In genomic region chr15:90114451-90114901, GRCh38 we compare ENCODE assay signal across 21 cellular contexts. TPM values are rescaled to one million over a fixed set of nuclear protein-coding genes. Genes with fewer than 3 reads are reported as not detected.
A peak's percentile ranks its signal among the peaks of the same experiment; 100 is the strongest.
DNase-seq lines count a peak whose midpoint lies in the region; ATAC-seq, FAIRE-seq and TF ChIP-seq lines count a peak whose summit lies in the region.
"Had no signal": no experiment of that assay in that cellular context is flagged by ENCODE, and none has a peak within 500 bp of the region (broad histone marks: within the 10 kb centered on the region; RNA-seq: fewer than 3 reads in every experiment).

No MANE protein-coding gene starts in this region.

- 5% methylated on average over 2 of the region's 2 CpGs for WGBS in K562 (ENCODE audit: insufficient coverage, low coverage, missing lambda C conversion rate)
- 86% methylated on average over 2 of the region's 2 CpGs for WGBS in smooth muscle cell (ENCODE audit: low lambda C conversion rate)

- FAIRE-seq in K562 (lab: Jason Lieb, UNC) = no peak
- no peak for FAIRE-seq in frontal cortex (lab: Jason Lieb, UNC)
- FAIRE-seq: GM19239 had no signal

- H3K27me3 ChIP-seq in right atrium auricular region = no peaks in the 10 kb centered on the region
- H3K27me3 ChIP-seq in K562 (ENCODE audit: control insufficient read depth in 2 of 2, insufficient read depth in 2 of 2, low read length in 2 of 2) = no peaks in the 10 kb centered on the region
- peaks cover under 1% of the 10 kb centered on the region for H3K27me3 ChIP-seq in smooth muscle cell (ENCODE audit: low read depth)

- H3K4me2 ChIP-seq in K562 (ENCODE audit: insufficient read depth, low read length) (no peak overlapping the region), smooth muscle cell (no peak overlapping the region)

- H3K36me3 ChIP-seq in right atrium auricular region = no peaks in the 10 kb centered on the region
- no peaks in the 10 kb centered on the region for H3K36me3 ChIP-seq in K562 (ENCODE audit: control insufficient read depth, insufficient read depth, low read length)
- no peaks in the 10 kb centered on the region for H3K36me3 ChIP-seq in smooth muscle cell (ENCODE audit: low read depth)

- H3K9me1 ChIP-seq in K562 (ENCODE audit: control insufficient read depth, insufficient read depth, low read length) = no peaks in the 10 kb centered on the region

- CTCF ChIA-PET in K562 (lab: Yijun Ruan, JAX; ENCODE audit: low intra/inter-chr PET ratio) = no interaction called here

- no peak overlapping the region for H3K27ac ChIP-seq in right atrium auricular region
- H3K27ac ChIP-seq in K562 (ENCODE audit: extremely low read depth, low read depth, low read length) = no peak overlapping the region
- H3K27ac ChIP-seq in smooth muscle cell (ENCODE audit: low read depth) = no peak overlapping the region
- H3K27ac ChIP-seq: 22Rv1 had no signal

- TF ChIP-seq EP300 in K562 (IDR thresholded peaks at IDR 0.05; ENCODE audit: low read length) = peak; percentile 13; the same call in 1 of the 2 replicates

- TF ChIP-seq CTCF in right atrium auricular region (IDR thresholded peaks at IDR 0.05) = no peak
- TF ChIP-seq CTCF in K562 (IDR thresholded peaks at IDR 0.05 in 2 of 3, conservative IDR thresholded peaks at IDR 0.05 in 1 of 3; ENCODE audit: insufficient read depth in 2 of 3, low read depth in 1 of 3, low read length in 3 of 3) = no peak
- TF ChIP-seq CTCF in smooth muscle cell (IDR thresholded peaks at IDR 0.05; ENCODE audit: borderline replicate concordance, insufficient read depth, poor library complexity, severe bottlenecking) = no peak

- H2AFZ ChIP-seq in K562 (ENCODE audit: low read depth, low read length) = no peak overlapping the region
- no peak overlapping the region for H2AFZ ChIP-seq in smooth muscle cell (ENCODE audit: low read depth)

- BruUV-seq in K562 (replicated peaks; lab: Mats Ljungman, UMichigan) = no TSS peak

- no peaks in the 10 kb centered on the region for H4K20me1 ChIP-seq in K562 (replicated peaks; ENCODE audit: control insufficient read depth, insufficient read depth, low read length)
- no peaks in the 10 kb centered on the region for H4K20me1 ChIP-seq in smooth muscle cell (ENCODE audit: low read depth)

- H3K79me2 ChIP-seq in K562 (ENCODE audit: control insufficient read depth, insufficient read depth, low read length) = no peaks in the 10 kb centered on the region
- no peaks in the 10 kb centered on the region for H3K79me2 ChIP-seq in smooth muscle cell (ENCODE audit: low read depth)

- no peak overlapping the region for H3K4me3 ChIP-seq in right atrium auricular region
- H3K4me3 ChIP-seq in K562 = no peak overlapping the region
- H3K4me3 ChIP-seq in smooth muscle cell = no peak overlapping the region

- POLR2A ChIA-PET in K562 (lab: Yijun Ruan, JAX) = interaction anchor here (0.7 to 1.0 kb wide), 3 partner anchors 12 to 537 kb away, joined by 3 to 4 read pairs (median 3); partner anchors contain the start of gene IDH2

- in situ Hi-C loops in K562 (cut with MboI) = no loop called here

- no peak for TF ChIP-seq RAD21 in K562 (CRISPR knock-in tag; conservative IDR thresholded peaks at IDR 0.05 in 1 of 2, IDR thresholded peaks at IDR 0.05 in 1 of 2)

- H3F3A ChIP-seq in smooth muscle cell (ENCODE audit: low read depth) = no peaks in the 10 kb centered on the region

- DNase-seq in cardiac septum (ENCODE audit: low spot score) (peak; percentile 12), right atrium auricular region (ENCODE audit: low spot score) (no peak), K562 (ENCODE audit: extremely low read depth in 1 of 4, low spot score in 3 of 4) (peak in 1 of 4 experiments; percentile 31), mesenteric fat pad (ENCODE audit: low spot score) (peak; percentile 0), AML-193 (lab: John Stamatoyannopoulos, UW) (no peak), frontal cortex (ENCODE audit: low spot score in 2 of 2) (no peak), nucleus accumbens (lab: John Stamatoyannopoulos, UW) (no peak), smooth muscle cell (lab: John Stamatoyannopoulos, UW; ENCODE audit: unreplicated experiment) (no peak)
- DNase-seq: DMS 273 treated with DMSO at 0.1 percent for 48 hours, GF-D8, GOT3, KG1, NCI-H1417 treated with DMSO at 0.1 percent for 48 hours, NCI-H187 treated with DMSO at 0.1 percent for 48 hours, NCI-H2227 treated with DMSO at 0.1 percent for 48 hours, NCI-H510A treated with DMSO at 0.1 percent for 48 hours, NCI-H82, RPMI8226, SIG-M5 had no signal

- H3K9me3 ChIP-seq in right atrium auricular region (peaks cover 0 to 17% of the 10 kb centered on the region in 2 donors), K562 (replicated peaks; ENCODE audit: control insufficient read depth, insufficient read depth, low read depth, low read length) (peaks cover 12% of the 10 kb centered on the region), smooth muscle cell (replicated peaks; ENCODE audit: low read depth) (peaks cover 5% of the 10 kb centered on the region)

- intact Hi-C loops in cardiac septum (cut with DNase I) = no loop called here
- intact Hi-C loops in K562 (cut with micrococcal nuclease) = no loop called here

- ATAC-seq in K562 = no peak

- no peak overlapping the region for H3K9ac ChIP-seq in K562 (ENCODE audit: insufficient read depth in 1 of 2, low read depth in 2 of 2, low read length in 2 of 2)
- no peak overlapping the region for H3K9ac ChIP-seq in smooth muscle cell (ENCODE audit: low read depth)

- TF ChIP-seq POLR2A in K562 (conservative IDR thresholded peaks at IDR 0.05) = no peak

- H3K4me1 ChIP-seq in right atrium auricular region (no peaks in the 10 kb centered on the region), K562 (replicated peaks in 1 of 2; ENCODE audit: control insufficient read depth in 2 of 2, insufficient read depth in 2 of 2, low read length in 2 of 2) (no peaks in the 10 kb centered on the region), smooth muscle cell (ENCODE audit: low read depth) (no peaks in the 10 kb centered on the region)

TF ChIP-seq in K562, 482 proteins besides CTCF, POLR2A, EP300 and RAD21 (continues in another document):
- TF ChIP-seq TBL1XR1 (IDR thresholded peaks at IDR 0.05; ENCODE audit: low read length in 2 of 2) (no peak), CHD4 (IDR thresholded peaks at IDR 0.05; ENCODE audit: insufficient read depth, insufficient replicate concordance, low read depth, low read length, poor library complexity, severe bottlenecking) (no peak), SFPQ (IDR thresholded peaks at IDR 0.05; ENCODE audit: low read depth, low read length) (no peak), NR1H2 (CRISPR knock-in tag; IDR thresholded peaks at IDR 0.05) (no peak), KAT8 (IDR thresholded peaks at IDR 0.05; ENCODE audit: low read depth) (no peak), HES1 (IDR thresholded peaks at IDR 0.05; ENCODE audit: low read depth) (no peak), SMAD3 (CRISPR knock-in tag; conservative IDR thresholded peaks at IDR 0.05) (no peak)

RNA-seq across cellular contexts. Expression of gene IDH2, which starts 12.2 kb away (rescaled TPM):
- total RNA-seq in cardiac septum = 455 TPM
- total RNA-seq in right atrium auricular region = 100 to 1,000 TPM; 119 to 249 TPM
- total RNA-seq in K562 (2011; cell fraction: chromatin; rRNA removed; ENCODE audit: low replicate concordance) = 8.3 and 17.4 TPM in 2 replicates
- total RNA-seq in K562 (2011; cell fraction: nucleolus; rRNA removed) = 17.3 and 17.6 TPM in 2 replicates
- 13.9 and 15.0 TPM in 2 replicates for total RNA-seq in K562 (2011; cell fraction: nucleoplasm; rRNA removed)
- 59.2 and 74.5 TPM in 2 replicates for total RNA-seq in K562 (2014; rRNA removed)
- total RNA-seq in K562 (2014; rRNA removed; fragmentation: Illumina TruSeq; extraction: Trizol) = 34.2 and 41.2 TPM in 2 replicates
- 72.3 and 72.6 TPM in 2 replicates for total RNA-seq in K562 (2015; rRNA removed; fragmentation: Illumina TruSeq; extraction: Trizol)
- 76.7 and 80.4 TPM in 2 replicates for total RNA-seq in K562 (2021)
- polyA plus RNA-seq in K562 (2011; rRNA removed) = 99.9 and 181 TPM in 2 replicates
- 113 and 128 TPM in 2 replicates for polyA plus RNA-seq in K562 (2011; cell fraction: cytosol; rRNA removed)
- polyA plus RNA-seq in K562 (2011; cell fraction: nucleus; rRNA removed) = 68.2 and 102 TPM in 2 replicates
- 68.8 and 135 TPM in 2 replicates for polyA plus RNA-seq in K562 (2012)
- polyA plus RNA-seq in K562 (2014; fragmentation: Illumina TruSeq; extraction: Trizol) = 83.0 and 84.4 TPM in 2 replicates
- polyA plus RNA-seq in K562 (2014; fragmentation: Nextera tagmentation; extraction: Ambion mirVana) = 1 to 10 TPM in 1 of 2 experiments, under 1 TPM in 1; 0.70 to 3.1 TPM
- 51.1 and 52.3 TPM in 2 replicates for polyA plus RNA-seq in K562 (2014; rRNA removed)
- polyA minus RNA-seq in K562 (2011; rRNA and poly(A)+ RNA removed) = 62.2 and 82.4 TPM in 2 replicates
- polyA minus RNA-seq in K562 (2011; cell fraction: cytosol; rRNA and poly(A)+ RNA removed) = 51.4 and 98.5 TPM in 2 replicates
- 7.0 and 20.3 TPM in 2 replicates for polyA minus RNA-seq in K562 (2011; cell fraction: nucleus; rRNA and poly(A)+ RNA removed)
- total RNA-seq in mesenteric fat pad = 56.1 TPM
- 77.9 TPM for total RNA-seq in frontal cortex
- 67.9 and 82.9 TPM in 2 replicates for total RNA-seq in smooth muscle cell
- polyA plus RNA-seq in smooth muscle cell = 265 and 278 TPM in 2 replicates

Comparison
In these comparisons a context has a peak if more than half of its experiments do, and no peak if none do; other contexts are left out.
1. DNase-seq: peak in cardiac septum (single experiment) and mesenteric fat pad (single experiment); none in right atrium auricular region (single experiment), AML-193 (0 of 2), frontal cortex (0 of 2), nucleus accumbens (0 of 56) and smooth muscle cell (single experiment).